Comparison of ENCODE assay signal across 10 cellular contexts in genomic region chr16:53745126-53745525, GRCh38. TPM values are rescaled to one million over a fixed set of nuclear protein-coding genes. Genes with fewer than 3 reads are reported as not detected.
A peak's percentile ranks its signal among the peaks of the same experiment; 100 is the strongest.
DNase-seq lines count a peak whose midpoint lies in the region; ATAC-seq and TF ChIP-seq lines count a peak whose summit lies in the region.
"Had no signal": no experiment of that assay in that cellular context is flagged by ENCODE, and none has a peak within 500 bp of the region (broad histone marks: within the 10 kb centered on the region; RNA-seq: fewer than 3 reads in every experiment).

No MANE protein-coding gene starts in this region.

- no peaks in the 10 kb centered on the region for H3K36me3 Mint-ChIP-seq in MCF 10A (ENCODE audit: insufficient read depth, unreplicated experiment)
- H3K36me3 Mint-ChIP-seq in stimulated activated effector memory CD8-positive, alpha-beta T cell treated with anti-CD3 and anti-CD28 coated beads, Interleukin-12 subunit alpha, Interleukin-12 subunit beta, amount 100 ng/mL, for 72 hours = no peaks in the 10 kb centered on the region

- H3K27me3 Mint-ChIP-seq in MCF 10A (ENCODE audit: insufficient read depth, unreplicated experiment) = no peaks in the 10 kb centered on the region

- peaks cover 36% of the 10 kb centered on the region for H3K4me1 Mint-ChIP-seq in MCF 10A (ENCODE audit: insufficient read depth, unreplicated experiment)
- H3K4me1 Mint-ChIP-seq in stimulated activated effector memory CD8-positive, alpha-beta T cell treated with anti-CD3 and anti-CD28 coated beads, Interleukin-12 subunit alpha, Interleukin-12 subunit beta, amount 100 ng/mL, for 72 hours = peaks cover 31% of the 10 kb centered on the region

- H3K9me3 Mint-ChIP-seq in MCF 10A (ENCODE audit: unreplicated experiment) = peaks cover 7% of the 10 kb centered on the region
- peaks cover 4% of the 10 kb centered on the region for H3K9me3 Mint-ChIP-seq in stimulated activated effector memory CD8-positive, alpha-beta T cell treated with anti-CD3 and anti-CD28 coated beads, Interleukin-12 subunit alpha, Interleukin-12 subunit beta, amount 100 ng/mL, for 72 hours

- CTCF ChIA-PET in BJ (lab: Yijun Ruan, JAX) (interaction anchor here (0.7 to 3.9 kb wide), 4 partner anchors 8 to 100 kb away, joined by 3 to 22 read pairs (median 4); no protein-coding TSS in a partner anchor), MCF 10A (lab: Yijun Ruan, JAX) (interaction anchor here (0.6 to 1.5 kb wide), 8 partner anchors 8 to 1586 kb away, joined by 3 to 6 read pairs (median 4); no protein-coding TSS in a partner anchor)

- intact Hi-C loops in MCF 10A (cut with micrococcal nuclease) = no loop called here

- no peaks in the 10 kb centered on the region for H3K27me3 ChIP-seq in BJ (ENCODE audit: control insufficient read depth, insufficient read depth, low read length)

- TF ChIP-seq CTCF in BJ (IDR thresholded peaks at IDR 0.05; ENCODE audit: insufficient read depth, low read depth, low read length) (no peak), MCF 10A (IDR thresholded peaks at IDR 0.05; ENCODE audit: unreplicated experiment) (no peak)

- no TSS peak for BruUV-seq in MCF 10A (replicated peaks; lab: Mats Ljungman, UMichigan)

- peak overlapping the region; percentile 58 for H3K4me3 Mint-ChIP-seq in MCF 10A (ENCODE audit: unreplicated experiment)
- H3K4me3 Mint-ChIP-seq in stimulated activated effector memory CD8-positive, alpha-beta T cell treated with anti-CD3 and anti-CD28 coated beads, Interleukin-12 subunit alpha, Interleukin-12 subunit beta, amount 100 ng/mL, for 72 hours = no peak overlapping the region

- DNase-seq in BJ (ENCODE audit: low read depth) (peak; percentile 60), HCEC 1CT (peak; percentile 7), MCF 10A (ENCODE audit: unreplicated experiment) (peak; percentile 60), myocyte (ENCODE audit: low read depth) (peak; percentile 68), NCI-H2196 (lab: John Stamatoyannopoulos, UW; ENCODE audit: unreplicated experiment) (no peak)
- DNase-seq in stimulated activated CD4-positive, alpha-beta T cell treated with anti-CD3 and anti-CD28 coated beads, Interleukin-4, amount 100 ng/mL, for 24 hours = no peak
- no peak for DNase-seq in stimulated activated effector memory CD8-positive, alpha-beta T cell treated with anti-CD3 and anti-CD28 coated beads, Interleukin-12 subunit alpha, Interleukin-12 subunit beta, amount 100 ng/mL, for 72 hours (ENCODE audit: low spot score in 2 of 2)
- DNase-seq: GF-D8, KG1 had no signal

- no peak overlapping the region for H3K4me3 ChIP-seq in BJ (ENCODE audit: low read depth, low read length)

- peak overlapping the region; percentile 61 for H3K27ac Mint-ChIP-seq in MCF 10A (ENCODE audit: low read depth, unreplicated experiment)
- no peak overlapping the region for H3K27ac Mint-ChIP-seq in stimulated activated effector memory CD8-positive, alpha-beta T cell treated with anti-CD3 and anti-CD28 coated beads, Interleukin-12 subunit alpha, Interleukin-12 subunit beta, amount 100 ng/mL, for 72 hours

- H3K36me3 ChIP-seq in BJ (ENCODE audit: control insufficient read depth, insufficient read depth, low read length) = no peaks in the 10 kb centered on the region

- ATAC-seq in GM19035 (IDR thresholded peaks at IDR 0.05; ENCODE audit: unreplicated experiment) = no peak
- no peak for ATAC-seq in stimulated activated effector memory CD8-positive, alpha-beta T cell treated with anti-CD3 and anti-CD28 coated beads, Interleukin-12 subunit alpha, Interleukin-12 subunit beta, amount 100 ng/mL, for 72 hours

- POLR2A ChIA-PET in BJ (lab: Charles Lee) = no interaction called here
- POLR2A ChIA-PET in MCF 10A (lab: Yijun Ruan, JAX) = interaction anchor here (0.7 to 6.6 kb wide), 10 partner anchors 10 to 1185 kb away, joined by 3 to 64 read pairs (median 4); partner anchors contain the start of genes FTO and RPGRIP1L

RNA-seq across cellular contexts. Expression of gene FTO, which starts 41.2 kb away (rescaled TPM):
- 86.3 and 95.2 TPM in 2 replicates for polyA plus RNA-seq in BJ (2011; rRNA removed)
- polyA minus RNA-seq in BJ (2011; rRNA and poly(A)+ RNA removed) = 76.8 and 85.3 TPM in 2 replicates
- total RNA-seq in MCF 10A (2022) (55.0 and 67.7 TPM in 2 replicates), myocyte (121 and 137 TPM in 2 replicates)
- polyA plus RNA-seq in myocyte (2012) = 140 TPM

RNA-seq across cellular contexts. Expression of gene RPGRIP1L, which starts 41.5 kb away (rescaled TPM):
- polyA plus RNA-seq in BJ (2011; rRNA removed) = 5.0 and 8.3 TPM in 2 replicates
- polyA minus RNA-seq in BJ (2011; rRNA and poly(A)+ RNA removed) = 6.7 and 8.3 TPM in 2 replicates
- total RNA-seq in MCF 10A (2022) (13.4 and 17.3 TPM in 2 replicates), myocyte (8.9 TPM in 2 replicates)
- 6.9 TPM for polyA plus RNA-seq in myocyte (2012)

Comparison
In these comparisons a context has a peak if more than half of its experiments do, and no peak if none do; other contexts are left out.
1. DNase-seq: peak in BJ (single experiment), HCEC 1CT (single experiment), MCF 10A (single experiment) and myocyte (single experiment); none in stimulated activated CD4-positive, alpha-beta T cell treated with anti-CD3 and anti-CD28 coated beads, Interleukin-4, amount 100 ng/mL, for 24 hours (single experiment), NCI-H2196 (single experiment) and stimulated activated effector memory CD8-positive, alpha-beta T cell treated with anti-CD3 and anti-CD28 coated beads, Interleukin-12 subunit alpha, Interleukin-12 subunit beta, amount 100 ng/mL, for 72 hours (0 of 2).